Comparison of ENCODE assay signal across 8 cellular contexts in the genomic region with DNA sequence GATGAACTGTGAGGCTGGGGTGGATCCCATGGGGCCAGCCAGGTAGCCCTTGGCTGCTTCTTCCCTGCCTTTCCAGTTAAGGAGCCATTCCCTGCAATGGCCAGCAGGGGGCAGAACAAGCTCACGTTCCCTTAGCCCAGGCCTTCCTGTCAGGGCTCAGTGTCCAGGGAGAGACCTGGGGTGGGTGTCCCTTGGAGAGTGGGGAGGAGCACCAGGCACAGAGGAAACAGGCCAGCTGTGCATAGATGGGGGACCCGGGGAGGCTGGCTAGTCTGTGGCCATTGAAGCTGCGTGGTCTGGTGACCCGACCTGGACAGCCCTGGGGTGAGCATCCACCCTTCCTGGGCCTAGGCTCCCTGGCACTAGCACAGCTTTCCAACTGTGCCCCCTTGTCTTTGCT. TPM values are rescaled to one million over a fixed set of nuclear protein-coding genes. Genes with fewer than 3 reads are reported as not detected.
A peak's percentile ranks its signal among the peaks of the same experiment; 100 is the strongest.
DNase-seq lines count a peak whose midpoint lies in the region; ATAC-seq, FAIRE-seq and TF ChIP-seq lines count a peak whose summit lies in the region.

No MANE protein-coding gene starts in this region.

- H3K4me1 Mint-ChIP-seq in natural killer cell treated with Interleukin-12 subunit alpha and Interleukin-12 subunit beta and Interleukin-15 and Interleukin-18, amount 100 ng/mL, for 72 hours (ENCODE audit: low read depth in 2 of 2) = peaks cover 4 to 7% of the 10 kb centered on the region in 2 donors

- intact Hi-C loops in PC-3 (cut with micrococcal nuclease) = loop anchor here (1.0 kb wide), 2 partner anchors 207 to 234 kb away; partner anchors contain the start of gene AHCYL1
- intact Hi-C loops in esophagus muscularis mucosa (cut with DNase I) = loop anchor here (1.0 to 5.0 kb wide), 2 partner anchors 135 to 207 kb away; partner anchors contain the start of genes AHCYL1 and CSF1

- peak overlapping the region; percentile 28 to 31 for H3K27ac Mint-ChIP-seq in natural killer cell treated with Interleukin-12 subunit alpha and Interleukin-12 subunit beta and Interleukin-15 and Interleukin-18, amount 100 ng/mL, for 72 hours

- H3K27ac ChIP-seq in PC-3 (ENCODE audit: low read length) = no peak overlapping the region
- peak overlapping the region in 1 of 4 donors; percentile 7 for H3K27ac ChIP-seq in esophagus muscularis mucosa (replicated peaks in 1 of 4)

- H3K36me3 Mint-ChIP-seq in natural killer cell treated with Interleukin-12 subunit alpha and Interleukin-12 subunit beta and Interleukin-15 and Interleukin-18, amount 100 ng/mL, for 72 hours = peaks cover 8% of the 10 kb centered on the region

- no peaks in the 10 kb centered on the region for H3K9me2 ChIP-seq in PC-3 (replicated peaks; ENCODE audit: low read length)

- no peak overlapping the region for H3K4me3 Mint-ChIP-seq in natural killer cell treated with Interleukin-12 subunit alpha and Interleukin-12 subunit beta and Interleukin-15 and Interleukin-18, amount 100 ng/mL, for 72 hours

- peak; percentile 97 for TF ChIP-seq CTCF in GM13977 (IDR thresholded peaks at IDR 0.05; ENCODE audit: extremely low read depth, insufficient read depth, missing control alignments)
- TF ChIP-seq CTCF in PC-3 (conservative IDR thresholded peaks at IDR 0.05; ENCODE audit: low read depth, low read length) = peak; percentile 96
- TF ChIP-seq CTCF in esophagus muscularis mucosa (IDR thresholded peaks at IDR 0.05) = peak in 2 of 3 experiments; percentile 96 to 99

- H3K27me3 ChIP-seq in PC-3 (ENCODE audit: low read length) (no peaks in the 10 kb centered on the region), esophagus muscularis mucosa (no peaks in the 10 kb centered on the region)

- H3K36me3 ChIP-seq in PC-3 (ENCODE audit: low read depth, low read length) (no peaks in the 10 kb centered on the region), esophagus muscularis mucosa (no peaks in the 10 kb centered on the region)

- no peaks in the 10 kb centered on the region for H3K9me3 Mint-ChIP-seq in natural killer cell treated with Interleukin-12 subunit alpha and Interleukin-12 subunit beta and Interleukin-15 and Interleukin-18, amount 100 ng/mL, for 72 hours

- H3K4me3 ChIP-seq in PC-3 (ENCODE audit: low read length) (no peak overlapping the region), esophagus muscularis mucosa (no peak overlapping the region)

- FAIRE-seq in HTR-8/SVneo (lab: Jason Lieb, UNC) = no peak

- POLR2A ChIA-PET in PC-3 (lab: Charles Lee; ENCODE audit: unreplicated experiment) = no interaction called here

- no peak overlapping the region for H3K4me2 ChIP-seq in PC-3 (ENCODE audit: low read length)

- H3K4me1 ChIP-seq in PC-3 (ENCODE audit: insufficient read depth, low read length) (peaks cover 12% of the 10 kb centered on the region; the same call in 1 of the 2 replicates), esophagus muscularis mucosa (peaks cover 7 to 21% (median 16%) of the 10 kb centered on the region in 4 donors)

- no peaks in the 10 kb centered on the region for H3K79me2 ChIP-seq in PC-3 (ENCODE audit: low read length)

- ATAC-seq in PC-3 = peak; percentile 72
- ATAC-seq in natural killer cell treated with Interleukin-12 subunit alpha and Interleukin-12 subunit beta and Interleukin-15 and Interleukin-18, amount 100 ng/mL, for 72 hours = peak; percentile 87 to 89

- H3K27me3 Mint-ChIP-seq in natural killer cell treated with Interleukin-12 subunit alpha and Interleukin-12 subunit beta and Interleukin-15 and Interleukin-18, amount 100 ng/mL, for 72 hours = peaks cover 15 to 22% of the 10 kb centered on the region in 2 donors

- H3K9ac ChIP-seq in PC-3 (ENCODE audit: low read length) = no peak overlapping the region

- CTCF ChIA-PET in PC-3 (lab: Charles Lee) = interaction anchor here (0.5 to 5.3 kb wide), 4 partner anchors 140 to 235 kb away, joined by 3 to 59 read pairs (median 8); partner anchors contain the start of gene AHCYL1

- peak; percentile 75 for DNase-seq in A172 (ENCODE audit: low spot score)
- peak; percentile 84 for DNase-seq in GM13977 (ENCODE audit: low spot score)
- peak; percentile 76 for DNase-seq in HTR-8/SVneo (ENCODE audit: insufficient read length, low spot score)
- peak; percentile 91 for DNase-seq in PC-3
- peak; percentile 66 for DNase-seq in activated T-cell treated with anti-CD3 and anti-CD28 coated beads for 48 hours (ENCODE audit: low read depth)
- DNase-seq in esophagus muscularis mucosa (ENCODE audit: extremely low spot score) = no peak
- peak; percentile 67 for DNase-seq in natural killer cell treated with Interleukin-12 subunit alpha and Interleukin-12 subunit beta and Interleukin-15 and Interleukin-18, amount 100 ng/mL, for 72 hours (ENCODE audit: low spot score)
- DNase-seq in stimulated activated naive CD4-positive, alpha-beta T cell treated with Interleukin-2 at 50 U/mL for 16 hours (lab: John Stamatoyannopoulos, UW) = peak; percentile 60

- WGBS in esophagus muscularis mucosa = 80% methylated on average over 1 of the region's 4 CpGs

- H3K9me3 ChIP-seq in PC-3 (ENCODE audit: low read length) = no peaks in the 10 kb centered on the region
- H3K9me3 ChIP-seq in esophagus muscularis mucosa = peaks cover 0 to 6% (median 0%) of the 10 kb centered on the region in 4 donors

- H3F3A ChIP-seq in PC-3 (ENCODE audit: low read length, unreplicated experiment) = no peaks in the 10 kb centered on the region

- in situ Hi-C loops in GM13977 (cut with MboI; ENCODE audit: low pct_unique_long_range_greater_than_20kb, low sequenced_read_pairs, unreplicated experiment) = loop anchor here (5.0 to 10.0 kb wide), 2 partner anchors 210 to 232 kb away; partner anchors contain the start of gene GNAI3

- no peak for TF ChIP-seq EP300 in esophagus muscularis mucosa (IDR thresholded peaks at IDR 0.05)

- H2AFZ ChIP-seq in PC-3 (ENCODE audit: low read length) = peak overlapping the region; percentile 20; the same call in 1 of the 2 replicates

- no peak for TF ChIP-seq POLR2A in esophagus muscularis mucosa (IDR thresholded peaks at IDR 0.05; ENCODE audit: low read depth)

- no TSS peak for BruUV-seq in PC-3 (replicated peaks; lab: Mats Ljungman, UMichigan)

- no peaks in the 10 kb centered on the region for H4K20me1 ChIP-seq in PC-3 (ENCODE audit: low read length)

RNA-seq across cellular contexts. Expression of gene EPS8L3, which starts 13.2 kb away (rescaled TPM):
- not detected in 2 replicates for total RNA-seq in A172 (2014; rRNA removed; shearing (Covaris generic))
- not detected in 2 replicates for total RNA-seq in PC-3 (2014; rRNA removed)
- under 1 TPM in 1 of 4 donors, not detected in 3; 0.52 TPM for total RNA-seq in esophagus muscularis mucosa
- total RNA-seq in natural killer cell treated with Interleukin-12 subunit alpha and Interleukin-12 subunit beta and Interleukin-15 and Interleukin-18, amount 100 ng/mL, for 72 hours = not detected

RNA-seq across cellular contexts. Expression of gene GSTM3, which starts 36.1 kb away (rescaled TPM):
- total RNA-seq in A172 (2014; rRNA removed; shearing (Covaris generic)) = 40.8 and 49.2 TPM in 2 replicates
- total RNA-seq in PC-3 (2014; rRNA removed) = 76.6 and 80.9 TPM in 2 replicates
- total RNA-seq in esophagus muscularis mucosa = 100 to 1,000 TPM in 1 of 4 donors, 10 to 100 TPM in 3; 64.6 to 111 (median 76.9) TPM
- total RNA-seq in natural killer cell treated with Interleukin-12 subunit alpha and Interleukin-12 subunit beta and Interleukin-15 and Interleukin-18, amount 100 ng/mL, for 72 hours = 1 to 10 TPM; 2.3 to 4.0 TPM
